In the genomic region with DNA sequence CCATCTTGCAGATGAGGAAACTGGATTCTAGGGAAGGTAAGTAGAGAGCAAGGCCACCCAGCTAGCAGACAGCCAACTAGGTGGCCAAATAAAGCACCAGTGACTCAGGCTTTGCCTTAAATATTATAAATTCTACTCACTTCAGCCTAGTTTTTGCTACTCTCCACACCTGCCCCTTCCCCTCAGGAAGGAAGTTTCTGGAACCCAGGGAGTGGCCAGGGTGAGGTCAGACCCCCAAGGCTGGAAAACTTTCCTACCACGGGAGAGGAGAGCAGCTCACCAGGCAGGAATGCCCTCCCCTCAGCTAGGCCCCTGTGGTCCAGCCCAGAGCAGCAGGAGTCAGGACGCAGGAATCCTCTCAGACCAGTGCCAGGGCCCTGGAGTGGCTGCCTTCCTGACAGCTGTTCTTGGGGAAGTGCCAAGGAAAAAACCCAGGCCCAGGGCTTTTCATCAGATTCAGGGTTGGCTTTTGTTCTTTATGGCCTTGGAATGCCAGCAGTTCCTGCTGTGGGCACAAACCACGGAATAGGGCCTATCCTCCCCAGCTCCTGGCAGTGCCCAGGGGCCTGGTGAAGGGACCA, we compare ENCODE assay signal across 8 cellular contexts. TPM values are rescaled to one million over a fixed set of nuclear protein-coding genes. Genes with fewer than 3 reads are reported as not detected.
DNase-seq lines count a peak whose midpoint lies in the region; ATAC-seq and TF ChIP-seq lines count a peak whose summit lies in the region.

No MANE protein-coding gene starts in this region.

- peaks cover 51% of the 10 kb centered on the region for H3K4me1 Mint-ChIP-seq in osteocyte (ENCODE audit: unreplicated experiment)
- peaks cover 35% of the 10 kb centered on the region for H3K4me1 Mint-ChIP-seq in neural progenitor cell

- H3K27me3 Mint-ChIP-seq in osteocyte (ENCODE audit: unreplicated experiment) (no peaks in the 10 kb centered on the region), neural progenitor cell (ENCODE audit: insufficient read depth, low read depth) (peaks cover 25% of the 10 kb centered on the region)

- TF ChIP-seq CTCF in BJ (IDR thresholded peaks at IDR 0.05; ENCODE audit: insufficient read depth, low read depth, low read length), result no peak
- TF ChIP-seq CTCF in fibroblast of pulmonary artery (IDR thresholded peaks at IDR 0.05; ENCODE audit: low read length, missing control alignments), result no peak
- TF ChIP-seq CTCF in osteocyte (IDR thresholded peaks at IDR 0.05), result no peak
- TF ChIP-seq CTCF in neural progenitor cell (IDR thresholded peaks at IDR 0.05), result no peak

- H3F3A ChIP-seq in neural progenitor cell (ENCODE audit: low read depth), result no peaks in the 10 kb centered on the region

- H3K4me3 ChIP-seq in BJ (ENCODE audit: low read depth, low read length) (no peak overlapping the region), fibroblast of pulmonary artery (replicated peaks; ENCODE audit: low read depth, low read length) (no peak overlapping the region), neural progenitor cell (no peak overlapping the region)

- no peak overlapping the region for H2AFZ ChIP-seq in neural progenitor cell (replicated peaks)

- no peak overlapping the region for H3K4me3 Mint-ChIP-seq in osteocyte (ENCODE audit: unreplicated experiment)
- no peak overlapping the region for H3K4me3 Mint-ChIP-seq in neural progenitor cell

- H3K4me1 ChIP-seq in neural progenitor cell, result no peaks in the 10 kb centered on the region

- CTCF ChIA-PET in BJ (lab: Yijun Ruan, JAX), result interaction anchor here (0.7 to 1.3 kb wide), 6 partner anchors 32 to 105 kb away, joined by 3 to 7 read pairs (median 3); no protein-coding TSS in a partner anchor

- H4K20me1 ChIP-seq in neural progenitor cell (ENCODE audit: low read depth), result peaks cover under 1% of the 10 kb centered on the region

- H3K27me3 ChIP-seq in BJ (ENCODE audit: control insufficient read depth, insufficient read depth, low read length) (no peaks in the 10 kb centered on the region), neural progenitor cell (peaks cover 85% of the 10 kb centered on the region)

- no peaks in the 10 kb centered on the region for H3K9me3 ChIP-seq in neural progenitor cell (ENCODE audit: low read depth)

- no peak overlapping the region for H3K4me2 ChIP-seq in neural progenitor cell

- DNase-seq in BJ (ENCODE audit: low read depth) (peak; percentile 67), RKO (ENCODE audit: low spot score) (peak; percentile 20), fibroblast of pulmonary artery (ENCODE audit: low read depth) (peak; percentile 81), osteocyte (ENCODE audit: extremely low spot score, unreplicated experiment) (peak; percentile 94), activated gamma-delta T cell treated with Interleukin-2 at 50 U/mL for 16 hours (no peak), SHP77 treated with DMSO at 0.1 percent for 48 hours (lab: John Stamatoyannopoulos, UW) (no peak), neural progenitor cell (ENCODE audit: low spot score) (no peak)

- ATAC-seq in GM21737 (IDR thresholded peaks at IDR 0.05; ENCODE audit: unreplicated experiment), result no peak

- no peaks in the 10 kb centered on the region for H3K36me3 ChIP-seq in BJ (ENCODE audit: control insufficient read depth, insufficient read depth, low read length)
- H3K36me3 ChIP-seq in neural progenitor cell, result no peaks in the 10 kb centered on the region

- POLR2A ChIA-PET in BJ (lab: Charles Lee), result no interaction called here

- no peak overlapping the region for H3K27ac ChIP-seq in neural progenitor cell

- H3K36me3 Mint-ChIP-seq in osteocyte (ENCODE audit: unreplicated experiment), result no peaks in the 10 kb centered on the region
- H3K36me3 Mint-ChIP-seq in neural progenitor cell, result no peaks in the 10 kb centered on the region

- no peaks in the 10 kb centered on the region for H3K9me3 Mint-ChIP-seq in osteocyte (ENCODE audit: unreplicated experiment)
- no peaks in the 10 kb centered on the region for H3K9me3 Mint-ChIP-seq in neural progenitor cell

- no peak overlapping the region for H3K9ac ChIP-seq in neural progenitor cell

- peak overlapping the region; percentile 98 for H3K27ac Mint-ChIP-seq in osteocyte (ENCODE audit: unreplicated experiment)
- H3K27ac Mint-ChIP-seq in neural progenitor cell, result no peak overlapping the region

- no peaks in the 10 kb centered on the region for H3K79me2 ChIP-seq in neural progenitor cell (ENCODE audit: low read depth)

RNA-seq across cellular contexts. Expression of gene PAX8, which starts 5.1 kb away (rescaled TPM):
- 1.1 and 1.6 TPM in 2 replicates for polyA plus RNA-seq in BJ (2011; rRNA removed)
- 1.3 and 1.7 TPM in 2 replicates for polyA minus RNA-seq in BJ (2011; rRNA and poly(A)+ RNA removed)
- total RNA-seq in osteocyte, result not detected in 2 replicates
- 1.4 and 2.9 TPM in 2 replicates for total RNA-seq in neural progenitor cell (ENCODE audit: low replicate concordance)

Comparison
In these comparisons a context has a peak if more than half of its experiments do, and no peak if none do; other contexts are left out.
1. DNase-seq: peak in BJ (single experiment), RKO (single experiment), fibroblast of pulmonary artery (single experiment) and osteocyte (single experiment); none in activated gamma-delta T cell treated with Interleukin-2 at 50 U/mL for 16 hours (single experiment), SHP77 treated with DMSO at 0.1 percent for 48 hours (single experiment) and neural progenitor cell (single experiment).